In genomic region chr13:20159646-20160345, GRCh38 we compare ENCODE assay signal across 1 cellular context.
TF ChIP-seq lines count a peak whose summit lies in the region.

No MANE protein-coding gene starts in this region.

TF ChIP-seq in SK-N-SH treated with all-trans-retinoic acid at 6 μM for 48 hours, 23 proteins besides CTCF, POLR2A, EP300 and RAD21 (continued from another document):
- TF ChIP-seq ZNF70 (CRISPR knock-in tag; IDR thresholded peaks at IDR 0.05) (no peak), SNAI2 (CRISPR knock-in tag; IDR thresholded peaks at IDR 0.05) (no peak), PPARA (CRISPR knock-in tag; IDR thresholded peaks at IDR 0.05; ENCODE audit: borderline replicate concordance) (no peak), ESRRG (CRISPR knock-in tag; IDR thresholded peaks at IDR 0.05) (no peak), RARB (CRISPR knock-in tag; IDR thresholded peaks at IDR 0.05) (no peak), CREB5 (CRISPR knock-in tag; IDR thresholded peaks at IDR 0.05; ENCODE audit: low read depth) (no peak), ZFP30 (CRISPR knock-in tag; IDR thresholded peaks at IDR 0.05) (no peak), ZNF565 (CRISPR knock-in tag; conservative IDR thresholded peaks at IDR 0.05; ENCODE audit: low read depth) (no peak), ARNTL (CRISPR knock-in tag; IDR thresholded peaks at IDR 0.05; ENCODE audit: borderline replicate concordance, low read depth) (no peak)
- TF ChIP-seq, protein P1, sequence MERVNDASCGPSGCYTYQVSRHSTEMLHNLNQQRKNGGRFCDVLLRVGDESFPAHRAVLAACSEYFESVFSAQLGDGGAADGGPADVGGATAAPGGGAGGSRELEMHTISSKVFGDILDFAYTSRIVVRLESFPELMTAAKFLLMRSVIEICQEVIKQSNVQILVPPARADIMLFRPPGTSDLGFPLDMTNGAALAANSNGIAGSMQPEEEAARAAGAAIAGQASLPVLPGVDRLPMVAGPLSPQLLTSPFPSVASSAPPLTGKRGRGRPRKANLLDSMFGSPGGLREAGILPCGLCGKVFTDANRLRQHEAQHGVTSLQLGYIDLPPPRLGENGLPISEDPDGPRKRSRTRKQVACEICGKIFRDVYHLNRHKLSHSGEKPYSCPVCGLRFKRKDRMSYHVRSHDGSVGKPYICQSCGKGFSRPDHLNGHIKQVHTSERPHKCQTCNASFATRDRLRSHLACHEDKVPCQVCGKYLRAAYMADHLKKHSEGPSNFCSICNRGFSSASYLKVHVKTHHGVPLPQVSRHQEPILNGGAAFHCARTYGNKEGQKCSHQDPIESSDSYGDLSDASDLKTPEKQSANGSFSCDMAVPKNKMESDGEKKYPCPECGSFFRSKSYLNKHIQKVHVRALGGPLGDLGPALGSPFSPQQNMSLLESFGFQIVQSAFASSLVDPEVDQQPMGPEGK (CRISPR knock-in tag; IDR thresholded peaks at IDR 0.05; ENCODE audit: borderline replicate concordance): no peak
- TF ChIP-seq, protein P2, sequence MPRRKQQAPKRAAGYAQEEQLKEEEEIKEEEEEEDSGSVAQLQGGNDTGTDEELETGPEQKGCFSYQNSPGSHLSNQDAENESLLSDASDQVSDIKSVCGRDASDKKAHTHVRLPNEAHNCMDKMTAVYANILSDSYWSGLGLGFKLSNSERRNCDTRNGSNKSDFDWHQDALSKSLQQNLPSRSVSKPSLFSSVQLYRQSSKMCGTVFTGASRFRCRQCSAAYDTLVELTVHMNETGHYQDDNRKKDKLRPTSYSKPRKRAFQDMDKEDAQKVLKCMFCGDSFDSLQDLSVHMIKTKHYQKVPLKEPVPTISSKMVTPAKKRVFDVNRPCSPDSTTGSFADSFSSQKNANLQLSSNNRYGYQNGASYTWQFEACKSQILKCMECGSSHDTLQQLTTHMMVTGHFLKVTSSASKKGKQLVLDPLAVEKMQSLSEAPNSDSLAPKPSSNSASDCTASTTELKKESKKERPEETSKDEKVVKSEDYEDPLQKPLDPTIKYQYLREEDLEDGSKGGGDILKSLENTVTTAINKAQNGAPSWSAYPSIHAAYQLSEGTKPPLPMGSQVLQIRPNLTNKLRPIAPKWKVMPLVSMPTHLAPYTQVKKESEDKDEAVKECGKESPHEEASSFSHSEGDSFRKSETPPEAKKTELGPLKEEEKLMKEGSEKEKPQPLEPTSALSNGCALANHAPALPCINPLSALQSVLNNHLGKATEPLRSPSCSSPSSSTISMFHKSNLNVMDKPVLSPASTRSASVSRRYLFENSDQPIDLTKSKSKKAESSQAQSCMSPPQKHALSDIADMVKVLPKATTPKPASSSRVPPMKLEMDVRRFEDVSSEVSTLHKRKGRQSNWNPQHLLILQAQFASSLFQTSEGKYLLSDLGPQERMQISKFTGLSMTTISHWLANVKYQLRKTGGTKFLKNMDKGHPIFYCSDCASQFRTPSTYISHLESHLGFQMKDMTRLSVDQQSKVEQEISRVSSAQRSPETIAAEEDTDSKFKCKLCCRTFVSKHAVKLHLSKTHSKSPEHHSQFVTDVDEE (CRISPR knock-in tag; IDR thresholded peaks at IDR 0.05): no peak
